In the genomic region with DNA sequence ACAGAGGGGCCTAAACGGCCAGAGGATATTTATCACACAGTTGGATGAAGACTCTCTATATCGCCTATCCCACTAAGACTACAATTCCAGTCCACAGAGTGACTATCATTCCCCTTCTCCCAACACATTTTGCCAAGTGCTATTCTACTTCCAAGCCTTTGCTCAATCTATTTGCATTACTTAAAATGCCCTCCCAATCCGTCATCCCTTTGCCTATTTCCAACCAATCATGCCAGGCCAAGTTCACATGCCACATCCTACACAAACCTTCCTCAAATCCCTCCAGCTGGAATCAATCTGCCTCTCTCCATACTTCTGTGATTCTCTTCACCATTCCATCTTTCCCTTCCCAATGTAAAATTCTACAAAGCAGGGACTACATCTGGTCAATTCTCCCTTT, we compare ENCODE assay signal across 20 cellular contexts. TPM values are rescaled to one million over a fixed set of nuclear protein-coding genes. Genes with fewer than 3 reads are reported as not detected.
DNase-seq lines count a peak whose midpoint lies in the region; ATAC-seq and TF ChIP-seq lines count a peak whose summit lies in the region.
"Had no signal": no experiment of that assay in that cellular context is flagged by ENCODE, and none has a peak within 500 bp of the region (broad histone marks: within the 10 kb centered on the region; RNA-seq: fewer than 3 reads in every experiment).

No MANE protein-coding gene starts in this region.

- H3K79me2 ChIP-seq in Karpas-422 (ENCODE audit: low read length): peaks cover 97% of the 10 kb centered on the region

- H3K4me1 ChIP-seq in Karpas-422 (ENCODE audit: low read length) (peaks cover 89% of the 10 kb centered on the region), liver (ENCODE audit: control insufficient read depth in 4 of 4, insufficient read depth in 4 of 4, low read length in 3 of 4) (peaks cover 5 to 19% (median 10%) of the 10 kb centered on the region in 4 donors), testis (peaks cover 18% of the 10 kb centered on the region)

- H3K9me2 ChIP-seq in Karpas-422 (replicated peaks; ENCODE audit: insufficient read depth, low read length): no peaks in the 10 kb centered on the region

- peak overlapping the region; percentile 2 for H3K27ac Mint-ChIP-seq in central memory CD8-positive, alpha-beta T cell (ENCODE audit: low read depth)
- H3K27ac Mint-ChIP-seq: activated CD8-positive, alpha-beta memory T cell treated with anti-CD3 and anti-CD28 coated beads, Interleukin-2, amount 10 ng/mL, durations not matched to agents 7 days and 5 days; activated T-helper 2 cell treated with anti-CD3 and anti-CD28 coated beads, Interferon-gamma antibody, Interleukin-2, Interleukin-4, amounts not matched to agents 10 μg/mL and 5 μg/mL and 100 μg/mL, durations not matched to agents 14 hours and 24 hours and 36 hours; CD4-positive, alpha-beta T cell; IgD-negative memory B cell; T-cell had no signal

- H3K27me3 ChIP-seq in Karpas-422 (ENCODE audit: low read length) (no peaks in the 10 kb centered on the region), liver (ENCODE audit: control insufficient read depth in 4 of 4, insufficient read depth in 4 of 4, low read length in 3 of 4) (no peaks in the 10 kb centered on the region), testis (no peaks in the 10 kb centered on the region)
- H3K27me3 ChIP-seq: suprapubic skin had no signal

- H3K9me3 ChIP-seq in Karpas-422 (ENCODE audit: low read length) (no peaks in the 10 kb centered on the region), liver (ENCODE audit: control insufficient read depth in 4 of 4, low read length in 3 of 4) (no peaks in the 10 kb centered on the region), testis (no peaks in the 10 kb centered on the region)
- H3K9me3 ChIP-seq: suprapubic skin had no signal

- no peak for ATAC-seq in central memory CD8-positive, alpha-beta T cell (replicated peaks; ENCODE audit: extremely low read depth, poor library complexity, severe bottlenecking)
- no peak for ATAC-seq in HG03139 (IDR thresholded peaks at IDR 0.05; ENCODE audit: unreplicated experiment)
- ATAC-seq in GM18909 (IDR thresholded peaks at IDR 0.05; ENCODE audit: poor library complexity, unreplicated experiment): no peak
- ATAC-seq: activated CD8-positive, alpha-beta memory T cell treated with anti-CD3 and anti-CD28 coated beads, Interleukin-2, amount 10 ng/mL, durations not matched to agents 7 days and 5 days; left ventricle myocardium superior; T-cell had no signal

- H3K27ac ChIP-seq in Karpas-422 (ENCODE audit: low read length): peak overlapping the region; percentile 69
- H3K27ac ChIP-seq in liver (ENCODE audit: low read depth in 1 of 2, low read length in 2 of 2): peak overlapping the region; percentile 9 to 18
- H3K27ac ChIP-seq in testis: peak overlapping the region; percentile 71 to 84
- H3K27ac ChIP-seq: HL-60 had no signal

- no peak for TF ChIP-seq CTCF in liver (IDR thresholded peaks at IDR 0.05; ENCODE audit: low read depth, low read length, missing input control)
- no peak for TF ChIP-seq CTCF in testis (IDR thresholded peaks at IDR 0.05)

- H3K9ac ChIP-seq in Karpas-422 (ENCODE audit: low read length) (no peak overlapping the region), liver (ENCODE audit: low read depth in 1 of 2, low read length in 2 of 2) (no peak overlapping the region)

- peak overlapping the region; percentile 48 for H3K4me2 ChIP-seq in Karpas-422 (ENCODE audit: low read depth, low read length, poor library complexity, severe bottlenecking)

- H2AFZ ChIP-seq in Karpas-422 (ENCODE audit: low read length): no peak overlapping the region

- no peaks in the 10 kb centered on the region; the same call in 1 of the 2 replicates for H4K20me1 ChIP-seq in Karpas-422 (ENCODE audit: insufficient read depth, low read depth, low read length)

- intact Hi-C loops in testis (cut with DNase I; ENCODE audit: low total_unique reads): no loop called here

- peaks cover 4% of the 10 kb centered on the region for H3K36me3 Mint-ChIP-seq in central memory CD8-positive, alpha-beta T cell (ENCODE audit: insufficient read depth)

- no peak for TF ChIP-seq POLR2A in testis (IDR thresholded peaks at IDR 0.05)

- H3K4me3 ChIP-seq in Karpas-422 (ENCODE audit: low read length) (no peak overlapping the region), liver (ENCODE audit: low read depth in 1 of 3, low read length in 3 of 3) (no peak overlapping the region), testis (no peak overlapping the region)
- H3K4me3 ChIP-seq: suprapubic skin had no signal

- 63% methylated on average over 3 of the region's 3 CpGs for WGBS in liver
- 70 to 72% methylated on average over 3 of the region's 3 CpGs for WGBS in testis, 2 donors

- H3K9me3 Mint-ChIP-seq in central memory CD8-positive, alpha-beta T cell: no peaks in the 10 kb centered on the region
- H3K9me3 Mint-ChIP-seq: activated T-helper 2 cell treated with anti-CD3 and anti-CD28 coated beads, Interferon-gamma antibody, Interleukin-2, Interleukin-4, amounts not matched to agents 10 μg/mL and 5 μg/mL and 100 μg/mL, durations not matched to agents 14 hours and 24 hours and 36 hours; T-cell had no signal

- H3K36me3 ChIP-seq in Karpas-422 (ENCODE audit: insufficient read depth, low read length) (peaks cover 3% of the 10 kb centered on the region; the same call in 1 of the 2 replicates), liver (ENCODE audit: control insufficient read depth in 4 of 4, insufficient read depth in 3 of 4, low read depth in 1 of 4, low read length in 3 of 4) (no peaks in the 10 kb centered on the region), testis (ENCODE audit: low read depth, missing control alignments) (no peaks in the 10 kb centered on the region)
- H3K36me3 ChIP-seq: suprapubic skin had no signal

- H3K4me3 Mint-ChIP-seq in central memory CD8-positive, alpha-beta T cell: no peak overlapping the region
- H3K4me3 Mint-ChIP-seq: activated CD8-positive, alpha-beta memory T cell treated with anti-CD3 and anti-CD28 coated beads, Interleukin-2, amount 10 ng/mL, durations not matched to agents 7 days and 5 days; CD4-positive, alpha-beta T cell; IgD-negative memory B cell; T-cell had no signal

- DNase-seq in Karpas-422: no peak
- DNase-seq in central memory CD8-positive, alpha-beta T cell (ENCODE audit: low spot score in 2 of 2): no peak
- DNase-seq in testis: no peak
- no peak for DNase-seq in HUDEP-2 (lab: John Stamatoyannopoulos, UW; ENCODE audit: unreplicated experiment in 76 of 76)
- DNase-seq in NCI-H1092 treated with DMSO at 0.1 percent for 48 hours (lab: John Stamatoyannopoulos, UW): no peak
- DNase-seq: activated CD4-positive, alpha-beta T cell treated with anti-CD3 and anti-CD28 coated beads for 4 hours; activated CD8-positive, alpha-beta memory T cell treated with anti-CD3 and anti-CD28 coated beads, Interleukin-2, amount 10 ng/mL, durations not matched to agents 7 days and 5 days; CD4-positive, alpha-beta T cell; effector CD8-positive, alpha-beta T cell; head of caudate nucleus; left ventricle myocardium superior; OCI-M1; T-cell had no signal

- peaks cover 56% of the 10 kb centered on the region for H3K4me1 Mint-ChIP-seq in central memory CD8-positive, alpha-beta T cell

- H3K27me3 Mint-ChIP-seq in central memory CD8-positive, alpha-beta T cell: no peaks in the 10 kb centered on the region
- H3K27me3 Mint-ChIP-seq: activated CD8-positive, alpha-beta memory T cell treated with anti-CD3 and anti-CD28 coated beads, Interleukin-2, amount 10 ng/mL, durations not matched to agents 7 days and 5 days; CD4-positive, alpha-beta T cell; IgD-negative memory B cell; T-cell had no signal

- peak; percentile 6 to 20 for TF ChIP-seq RAD21 in liver (IDR thresholded peaks at IDR 0.05)

TF ChIP-seq in liver, 16 proteins besides CTCF, POLR2A, EP300 and RAD21 (continues in another document):
- peak in 1 of 2 donors; percentile 20 for TF ChIP-seq JUND (IDR thresholded peaks at IDR 0.05)
- peak; percentile 39 to 49 for TF ChIP-seq HNF4A (conservative IDR thresholded peaks at IDR 0.05)
- TF ChIP-seq, protein P1, sequence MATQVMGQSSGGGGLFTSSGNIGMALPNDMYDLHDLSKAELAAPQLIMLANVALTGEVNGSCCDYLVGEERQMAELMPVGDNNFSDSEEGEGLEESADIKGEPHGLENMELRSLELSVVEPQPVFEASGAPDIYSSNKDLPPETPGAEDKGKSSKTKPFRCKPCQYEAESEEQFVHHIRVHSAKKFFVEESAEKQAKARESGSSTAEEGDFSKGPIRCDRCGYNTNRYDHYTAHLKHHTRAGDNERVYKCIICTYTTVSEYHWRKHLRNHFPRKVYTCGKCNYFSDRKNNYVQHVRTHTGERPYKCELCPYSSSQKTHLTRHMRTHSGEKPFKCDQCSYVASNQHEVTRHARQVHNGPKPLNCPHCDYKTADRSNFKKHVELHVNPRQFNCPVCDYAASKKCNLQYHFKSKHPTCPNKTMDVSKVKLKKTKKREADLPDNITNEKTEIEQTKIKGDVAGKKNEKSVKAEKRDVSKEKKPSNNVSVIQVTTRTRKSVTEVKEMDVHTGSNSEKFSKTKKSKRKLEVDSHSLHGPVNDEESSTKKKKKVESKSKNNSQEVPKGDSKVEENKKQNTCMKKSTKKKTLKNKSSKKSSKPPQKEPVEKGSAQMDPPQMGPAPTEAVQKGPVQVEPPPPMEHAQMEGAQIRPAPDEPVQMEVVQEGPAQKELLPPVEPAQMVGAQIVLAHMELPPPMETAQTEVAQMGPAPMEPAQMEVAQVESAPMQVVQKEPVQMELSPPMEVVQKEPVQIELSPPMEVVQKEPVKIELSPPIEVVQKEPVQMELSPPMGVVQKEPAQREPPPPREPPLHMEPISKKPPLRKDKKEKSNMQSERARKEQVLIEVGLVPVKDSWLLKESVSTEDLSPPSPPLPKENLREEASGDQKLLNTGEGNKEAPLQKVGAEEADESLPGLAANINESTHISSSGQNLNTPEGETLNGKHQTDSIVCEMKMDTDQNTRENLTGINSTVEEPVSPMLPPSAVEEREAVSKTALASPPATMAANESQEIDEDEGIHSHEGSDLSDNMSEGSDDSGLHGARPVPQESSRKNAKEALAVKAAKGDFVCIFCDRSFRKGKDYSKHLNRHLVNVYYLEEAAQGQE (IDR thresholded peaks at IDR 0.05): peak; percentile 10

RNA-seq across cellular contexts. Expression of a gene that starts 38.2 kb away (rescaled TPM):
- total RNA-seq in Karpas-422 (2014; rRNA removed; shearing (Covaris generic); ENCODE audit: low replicate concordance): 16.7 and 22.6 TPM in 2 replicates
- 10 to 100 TPM in 1 of 2 donors, 1 to 10 TPM in 1; 6.2 to 16.8 TPM for total RNA-seq in liver
- 1 to 10 TPM; 2.9 to 5.6 TPM for polyA plus RNA-seq in liver
- total RNA-seq in testis: 10 to 100 TPM; 34.5 to 46.9 TPM
- 79.5 TPM for polyA plus RNA-seq in testis (ENCODE audit: insufficient read depth, low read depth, low replicate concordance)

Comparison
In these comparisons a context has a peak if more than half of its experiments do, and no peak if none do; other contexts are left out.
1. H3K27ac ChIP-seq: peak in every context shown above with its lines; median percentile 78 in testis; 69 in Karpas-422; 14 in liver.